ENCODE assay signal across 8 cellular contexts in the genomic region with DNA sequence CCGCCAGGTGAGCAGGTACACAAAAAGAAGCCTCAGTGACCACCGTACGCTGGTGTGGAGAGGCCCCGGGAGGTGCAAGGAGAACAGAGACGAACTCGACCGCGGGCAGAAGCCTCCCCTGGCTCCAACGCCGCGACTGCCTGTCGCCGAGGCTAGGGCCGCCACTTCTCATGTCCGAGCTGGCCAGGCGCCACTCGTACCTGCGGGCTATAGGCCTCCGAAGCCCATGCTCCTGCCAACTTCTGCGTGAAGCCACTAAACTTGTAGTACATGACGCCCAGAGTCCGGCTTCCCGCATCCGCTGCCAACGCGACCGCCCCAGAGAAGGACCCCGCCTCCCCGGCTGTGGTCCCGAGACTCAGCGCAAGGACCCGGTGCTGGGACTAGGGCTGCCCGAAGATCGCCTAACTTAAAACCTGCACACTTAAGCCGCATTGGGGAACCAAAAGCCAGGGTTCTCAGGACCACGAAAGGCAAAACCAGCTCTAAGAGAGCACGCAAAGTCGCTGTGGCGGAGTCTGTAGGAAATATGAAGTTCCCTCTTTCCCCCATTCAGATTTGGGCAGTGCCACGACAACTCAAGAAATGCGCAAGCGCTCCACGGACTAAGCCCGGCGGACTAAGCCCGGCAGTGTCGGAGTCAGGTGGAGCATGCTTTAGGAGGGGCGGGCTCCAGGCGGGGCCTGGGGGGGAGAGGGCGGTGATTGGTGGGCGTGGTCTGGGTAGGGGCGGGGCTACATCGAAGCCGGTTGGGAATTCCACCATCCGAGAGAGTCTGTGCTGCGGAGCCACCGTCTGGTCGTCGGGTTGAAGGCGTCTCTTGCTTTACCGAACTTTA. TPM values are rescaled to one million over a fixed set of nuclear protein-coding genes. Genes with fewer than 3 reads are reported as not detected.
A peak's percentile ranks its signal among the peaks of the same experiment; 100 is the strongest.
DNase-seq lines count a peak whose midpoint lies in the region; ATAC-seq and TF ChIP-seq lines count a peak whose summit lies in the region.

Gene COX7A2L, minus strand, starts transcription at position 328 of the 838 bp plus-strand sequence. Its CDS starts 56 bp downstream, at position 272.

- H3K27me3 ChIP-seq in osteoblast (ENCODE audit: insufficient read depth, low read length) (peaks cover 5% of the 10 kb centered on the region), thoracic aorta (replicated peaks; ENCODE audit: insufficient read depth) (no peaks in the 10 kb centered on the region)

- H3K4me1 Mint-ChIP-seq in activated naive CD8-positive, alpha-beta T cell (ENCODE audit: low read depth) = peaks cover 52% of the 10 kb centered on the region

- H3K4me1 ChIP-seq in osteoblast (ENCODE audit: insufficient read depth, low read length) (peaks cover 18% of the 10 kb centered on the region), thoracic aorta (ENCODE audit: control insufficient read depth in 1 of 2, low read depth in 2 of 2) (peaks cover 16 to 32% of the 10 kb centered on the region in 2 donors)

- TF ChIP-seq POLR2A in GM10847 (IDR thresholded peaks at IDR 0.05; ENCODE audit: extremely low read depth, insufficient read length) = peak; percentile 55

- TF ChIP-seq CTCF in osteoblast (IDR thresholded peaks at IDR 0.05; ENCODE audit: extremely low read depth, low read depth, low read length) (peak; percentile 36), thoracic aorta (IDR thresholded peaks at IDR 0.05) (no peak)

- H3K27me3 Mint-ChIP-seq in activated naive CD8-positive, alpha-beta T cell = no peaks in the 10 kb centered on the region

- H3K9me3 Mint-ChIP-seq in activated naive CD8-positive, alpha-beta T cell (ENCODE audit: low read depth) = no peaks in the 10 kb centered on the region

- H3K27ac ChIP-seq in osteoblast (ENCODE audit: low read depth, low read length) = peak within 1 kb of the TSS; percentile 97
- H3K27ac ChIP-seq in thoracic aorta = peak within 1 kb of the TSS; percentile 75 to 83

- H3K27ac Mint-ChIP-seq in activated naive CD8-positive, alpha-beta T cell = peak within 1 kb of the TSS; percentile 99

- H2AFZ ChIP-seq in osteoblast (ENCODE audit: low read length) = peak within 1 kb of the TSS; percentile 87

- peaks cover 8% of the 10 kb centered on the region for H3K36me3 Mint-ChIP-seq in activated naive CD8-positive, alpha-beta T cell

- peak; percentile 91 for ATAC-seq in HG02623 (IDR thresholded peaks at IDR 0.05; ENCODE audit: unreplicated experiment)
- peak; percentile 94 for ATAC-seq in thoracic aorta (ENCODE audit: insufficient number of reproducible peaks, low FRiP score, low read depth)

- H3K36me3 ChIP-seq in osteoblast (ENCODE audit: insufficient read depth, low read length) (no peaks in the 10 kb centered on the region), thoracic aorta (no peaks in the 10 kb centered on the region)

- H4K20me1 ChIP-seq in osteoblast (ENCODE audit: insufficient read depth, low read length) = peaks cover 29% of the 10 kb centered on the region

- H3K4me3 Mint-ChIP-seq in activated naive CD8-positive, alpha-beta T cell = peak within 1 kb of the TSS; percentile 98

- H3K9me3 ChIP-seq in osteoblast (ENCODE audit: low read depth, low read length) (no peaks in the 10 kb centered on the region), thoracic aorta (no peaks in the 10 kb centered on the region)

- peaks cover 50% of the 10 kb centered on the region for H3K79me2 ChIP-seq in osteoblast (ENCODE audit: insufficient read depth, low read length)

- DNase-seq in NCI-H1105 (lab: John Stamatoyannopoulos, UW) (peak; percentile 90), SKM-1 treated with dmso at 0.1 percent for 144 hours (lab: John Stamatoyannopoulos, UW; ENCODE audit: unreplicated experiment) (peak; percentile 97), glomerular visceral epithelial cell (ENCODE audit: extremely low spot score) (peak; percentile 96), osteoblast (ENCODE audit: insufficient read length, low spot score, missing footprints) (peak; percentile 95), thoracic aorta (ENCODE audit: low spot score) (peak; percentile 87)

- peak within 1 kb of the TSS; percentile 97 for H3K4me2 ChIP-seq in osteoblast (ENCODE audit: insufficient read depth, low read length)

- H3K4me3 ChIP-seq in osteoblast (ENCODE audit: insufficient read depth, low read length) = peak within 1 kb of the TSS; percentile 91
- peak within 1 kb of the TSS; percentile 91 for H3K4me3 ChIP-seq in thoracic aorta

RNA-seq across cellular contexts. Expression of gene COX7A2L, which starts in this region (rescaled TPM):
- total RNA-seq in osteoblast = 215 and 237 TPM in 2 replicates
- total RNA-seq in thoracic aorta = 100 to 1,000 TPM; 107 to 114 TPM

Comparison
In these comparisons a context has a peak if more than half of its experiments do, and no peak if none do; other contexts are left out.
1. Peak in every context shown above with its lines: DNase-seq, ATAC-seq, H3K4me3 ChIP-seq and H3K27ac ChIP-seq.